Comparison of ENCODE assay signal across 25 cellular contexts in genomic region chr14:60317609-60318008, GRCh38.
DNase-seq lines count a peak whose midpoint lies in the region; ATAC-seq, FAIRE-seq and TF ChIP-seq lines count a peak whose summit lies in the region.
"Had no signal": no experiment of that assay in that cellular context is flagged by ENCODE, and none has a peak within 500 bp of the region (broad histone marks: within the 10 kb centered on the region; RNA-seq: fewer than 3 reads in every experiment).

No MANE protein-coding gene starts in this region.

- H3K4me3 ChIP-seq in bronchial epithelial cell (ENCODE audit: low read depth, low read length) (no peak overlapping the region), right cardiac atrium (ENCODE audit: low read length) (no peak overlapping the region)
- H3K4me3 ChIP-seq: A549; BLaER1 treated with 17β-estradiol and CSF1 and Interleukin-3, amounts not matched to agents 10 nM and 100 nM; coronary artery; hepatocyte; lower lobe of right lung; psoas muscle; skin epidermis had no signal

- H3K27ac ChIP-seq in foreskin keratinocyte (no peak overlapping the region), right cardiac atrium (ENCODE audit: low read length) (no peak overlapping the region)
- H3K27ac ChIP-seq: A549; BLaER1 treated with 17β-estradiol and CSF1 and Interleukin-3, amounts not matched to agents 10 nM and 100 nM; brain microvascular endothelial cell; coronary artery; hepatocyte; lower lobe of right lung; neutrophil; psoas muscle; skin epidermis had no signal

- no peak for TF ChIP-seq CTCF in bronchial epithelial cell (IDR thresholded peaks at IDR 0.05; ENCODE audit: insufficient read depth, low read length, severe bottlenecking)
- no peak for TF ChIP-seq CTCF in foreskin keratinocyte (conservative IDR thresholded peaks at IDR 0.05)

- no peaks in the 10 kb centered on the region for H3K27me3 ChIP-seq in bronchial epithelial cell (ENCODE audit: control insufficient read depth, insufficient read depth, low read length)
- peaks cover 18% of the 10 kb centered on the region for H3K27me3 ChIP-seq in foreskin keratinocyte
- H3K27me3 ChIP-seq in right cardiac atrium (ENCODE audit: control insufficient read depth, insufficient read depth), result no peaks in the 10 kb centered on the region
- H3K27me3 ChIP-seq: BLaER1 treated with 17β-estradiol and CSF1 and Interleukin-3, amounts not matched to agents 10 nM and 100 nM had no signal

- H3K4me1 ChIP-seq in foreskin keratinocyte (no peaks in the 10 kb centered on the region), right cardiac atrium (ENCODE audit: control insufficient read depth, insufficient read depth, low read length) (no peaks in the 10 kb centered on the region)
- H3K4me1 ChIP-seq: A549; BLaER1 treated with 17β-estradiol and CSF1 and Interleukin-3, amounts not matched to agents 10 nM and 100 nM; lower lobe of right lung; psoas muscle had no signal

- DNase-seq in COR-L47 (lab: John Stamatoyannopoulos, UW) (peak; percentile 75), NCI-H1436 treated with DMSO at 0.1 percent for 48 hours (lab: John Stamatoyannopoulos, UW) (peak; percentile 80), NCI-H2227 treated with DMSO at 0.1 percent for 48 hours (lab: John Stamatoyannopoulos, UW) (peak; percentile 19), bronchial epithelial cell (ENCODE audit: low read depth) (peak; percentile 4), foreskin keratinocyte (no peak), right cardiac atrium (no peak), activated gamma-delta T cell treated with Interleukin-2 at 50 U/mL for 16 hours (no peak)
- DNase-seq: activated CD8-positive, alpha-beta memory T cell treated with anti-CD3 and anti-CD28 coated beads, Interleukin-2, amount 50 U/mL, for 4 hours; activated effector memory CD4-positive, alpha-beta T cell treated with Interleukin-2 at 50 U/mL for 16 hours; brain microvascular endothelial cell; Calu3; kidney; lower lobe of right lung; NCI-H524; psoas muscle; stimulated activated CD4-positive, alpha-beta T cell treated with anti-CD3 and anti-CD28 coated beads, Interleukin-2, amount 100 ng/mL, for 24 hours; stimulated activated naive CD4-positive, alpha-beta T cell had no signal

- H3K36me3 ChIP-seq in bronchial epithelial cell (ENCODE audit: control insufficient read depth, insufficient read depth, low read length), result no peaks in the 10 kb centered on the region
- H3K36me3 ChIP-seq: BLaER1 treated with 17β-estradiol and CSF1 and Interleukin-3, amounts not matched to agents 10 nM and 100 nM; brain microvascular endothelial cell; lower lobe of right lung; neutrophil had no signal

- FAIRE-seq in bronchial epithelial cell (lab: Jason Lieb, UNC), result no peak
- FAIRE-seq: A549, endometrium, kidney had no signal

- ATAC-seq in foreskin keratinocyte (no peak), right cardiac atrium (no peak), HG02678 (IDR thresholded peaks at IDR 0.05; ENCODE audit: unreplicated experiment) (no peak)
- ATAC-seq: A549, lower lobe of right lung, psoas muscle had no signal

- WGBS in right cardiac atrium, result 57% methylated on average over 4 of the region's 4 CpGs

- no peaks in the 10 kb centered on the region for H3K9me3 ChIP-seq in right cardiac atrium (ENCODE audit: control insufficient read depth, low read length)
- H3K9me3 ChIP-seq: A549, lower lobe of right lung, neutrophil, psoas muscle had no signal

- intact Hi-C loops in right cardiac atrium (cut with DNase I), result no loop called here

Comparison
In these comparisons a context has a peak if more than half of its experiments do, and no peak if none do; other contexts are left out.
1. DNase-seq: peak in COR-L47 (single experiment), NCI-H1436 treated with DMSO at 0.1 percent for 48 hours (single experiment), NCI-H2227 treated with DMSO at 0.1 percent for 48 hours (single experiment) and bronchial epithelial cell (single experiment); none in foreskin keratinocyte (0 of 2), right cardiac atrium (0 of 3) and activated gamma-delta T cell treated with Interleukin-2 at 50 U/mL for 16 hours (single experiment).